22 cellular contexts compared by ENCODE assay signal in the genomic region with DNA sequence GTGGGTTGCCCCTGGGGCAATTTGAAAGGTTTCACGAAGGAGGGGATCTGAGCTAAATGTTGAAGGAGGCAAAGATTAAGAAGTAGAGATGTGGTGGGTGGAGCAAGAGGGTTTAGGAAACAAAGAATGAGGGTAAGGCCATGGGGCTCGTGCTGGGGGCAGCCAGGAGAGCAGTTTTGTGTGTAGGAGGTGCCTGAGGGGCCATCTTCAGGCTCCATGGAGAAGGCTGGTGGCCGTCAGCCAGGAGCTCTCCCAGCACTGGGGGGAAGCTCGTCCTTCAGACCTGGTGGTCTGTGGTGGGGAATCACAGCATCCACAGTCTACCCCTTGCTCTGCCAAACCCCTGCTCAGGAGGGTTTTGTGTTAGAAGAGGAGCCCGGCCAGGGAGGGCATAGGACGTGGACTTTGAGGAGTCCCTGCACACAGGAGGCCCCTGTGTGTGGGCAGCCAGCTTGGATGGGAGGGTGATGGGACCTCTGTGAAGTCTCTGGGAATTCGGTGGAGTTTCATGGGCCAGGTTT. TPM values are rescaled to one million over a fixed set of nuclear protein-coding genes. Genes with fewer than 3 reads are reported as not detected.
DNase-seq lines count a peak whose midpoint lies in the region; ATAC-seq and TF ChIP-seq lines count a peak whose summit lies in the region.
"Had no signal": no experiment of that assay in that cellular context is flagged by ENCODE, and none has a peak within 500 bp of the region (broad histone marks: within the 10 kb centered on the region; RNA-seq: fewer than 3 reads in every experiment).

No MANE protein-coding gene starts in this region.

- H3K36me3 ChIP-seq in Peyer's patch = no peaks in the 10 kb centered on the region
- H3K36me3 ChIP-seq: BE2C, HAP-1, MG63 had no signal

- ATAC-seq in Right ventricle myocardium superior (ENCODE audit: poor library complexity) = no peak
- ATAC-seq in sciatic nerve = no peak
- ATAC-seq in GM19452 (IDR thresholded peaks at IDR 0.05; ENCODE audit: unreplicated experiment) = no peak
- ATAC-seq in activated CD4-positive, CD25-positive, alpha-beta regulatory T cell treated with anti-CD3 and anti-CD28 coated beads, Interleukin-2, amount 50 U/mL, for 24 hours = no peak
- ATAC-seq: GM12878, PC-3 had no signal

- TF ChIP-seq POLR2A in Peyer's patch (IDR thresholded peaks at IDR 0.05) = no peak

- TF ChIP-seq CTCF in Peyer's patch (IDR thresholded peaks at IDR 0.05) = no peak

- H3K4me1 ChIP-seq in Peyer's patch = no peaks in the 10 kb centered on the region
- H3K4me1 ChIP-seq: BE2C, HAP-1 had no signal

- no peaks in the 10 kb centered on the region for H3K27me3 ChIP-seq in Peyer's patch
- H3K27me3 ChIP-seq: MG63 had no signal

- no peak overlapping the region for H3K27ac ChIP-seq in Peyer's patch
- H3K27ac ChIP-seq: RWPE1 had no signal

- intact Hi-C loops in cardiac septum (cut with DNase I) (no loop called here), Right ventricle myocardium superior (cut with DNase I) (no loop called here), sciatic nerve (cut with DNase I) (no loop called here)

- DNase-seq in cardiac septum (ENCODE audit: low spot score) = peak; percentile 53
- DNase-seq in Right ventricle myocardium superior = no peak
- peak; percentile 85 for DNase-seq in mesenteric fat pad (ENCODE audit: low spot score)
- DNase-seq in sciatic nerve (ENCODE audit: low spot score) = peak; percentile 36
- no peak for DNase-seq in Peyer's patch
- DNase-seq: BE2C; Caco-2; CD4-positive, CD25-positive, alpha-beta regulatory T cell; DMS153; Kasumi-1; MG63; NCI-H1048; NCI-H1436; NCI-H1930; NCI-H226; NCI-H524; PC-3 had no signal

- no peak overlapping the region for H3K4me3 ChIP-seq in Peyer's patch
- H3K4me3 ChIP-seq: GM12878, HAP-1, MG63 had no signal

- no peaks in the 10 kb centered on the region for H3K9me3 ChIP-seq in Peyer's patch
- H3K9me3 ChIP-seq: BE2C, HAP-1, MG63 had no signal

RNA-seq across cellular contexts. Expression of a gene that starts 11.8 kb away (rescaled TPM):
- total RNA-seq in cardiac septum (121 TPM), Right ventricle myocardium superior (117 TPM), mesenteric fat pad (347 TPM), sciatic nerve (394 TPM), Peyer's patch (10 to 100 TPM in 2 of 4 donors, 1 to 10 TPM in 2; 6.7 to 65.2 (median 13.9) TPM)
- total RNA-seq: CD4-positive, CD25-positive, alpha-beta regulatory T cell had no signal

Comparison
In these comparisons a context has a peak if more than half of its experiments do, and no peak if none do; other contexts are left out.
1. DNase-seq: peak in cardiac septum (single experiment), mesenteric fat pad (single experiment) and sciatic nerve (single experiment); none in Right ventricle myocardium superior (single experiment) and Peyer's patch (0 of 3).